ENCODE assay signal across 9 cellular contexts in genomic region chr6:35096129-35096852, GRCh38. TPM values are rescaled to one million over a fixed set of nuclear protein-coding genes. Genes with fewer than 3 reads are reported as not detected.
A peak's percentile ranks its signal among the peaks of the same experiment; 100 is the strongest.
DNase-seq lines count a peak whose midpoint lies in the region; ATAC-seq and TF ChIP-seq lines count a peak whose summit lies in the region.
"Had no signal": no experiment of that assay in that cellular context is flagged by ENCODE, and none has a peak within 500 bp of the region (broad histone marks: within the 10 kb centered on the region; RNA-seq: fewer than 3 reads in every experiment).

No MANE protein-coding gene starts in this region.

- CTCF ChIA-PET in activated CD8-positive, alpha-beta memory T cell treated with anti-CD3 and anti-CD28 coated beads, Interleukin-2, amount 10 ng/mL, durations not matched to agents 7 days and 5 days (lab: Charles Lee) = interaction anchor here (0.8 kb wide), 1 partner anchor 9 kb away, joined by 3 read pairs; no protein-coding TSS in a partner anchor

- no peak overlapping the region for H3K4me3 Mint-ChIP-seq in GM23338
- no peak overlapping the region for H3K4me3 Mint-ChIP-seq in activated CD8-positive, alpha-beta memory T cell treated with anti-CD3 and anti-CD28 coated beads, Interleukin-2, amount 10 ng/mL, durations not matched to agents 7 days and 5 days
- no peak overlapping the region for H3K4me3 Mint-ChIP-seq in T-helper 17 cell
- H3K4me3 Mint-ChIP-seq: T-helper 1 cell treated with Interleukin-12 subunit alpha and Interleukin-12 subunit beta and Interleukin-4 antibody, amounts not matched to agents 30 μg/mL and 1 μg/mL, for 36 hours had no signal

- H3K27me3 ChIP-seq in GM23338 (ENCODE audit: insufficient read depth) (no peaks in the 10 kb centered on the region), fibroblast of lung (ENCODE audit: control insufficient read depth, insufficient read depth, low read length) (no peaks in the 10 kb centered on the region), rectal smooth muscle tissue (ENCODE audit: control insufficient read depth, insufficient read depth, low read length) (no peaks in the 10 kb centered on the region)

- H3K4me1 ChIP-seq in GM23338 (ENCODE audit: insufficient read depth) (peaks cover 14% of the 10 kb centered on the region), fibroblast of lung (ENCODE audit: control insufficient read depth, extremely low read depth, insufficient read depth, low read length) (peaks cover 20% of the 10 kb centered on the region), rectal smooth muscle tissue (ENCODE audit: control insufficient read depth, insufficient read depth, low read length) (peaks cover 25% of the 10 kb centered on the region)

- H3K79me2 ChIP-seq in GM23338 (replicated peaks; ENCODE audit: insufficient read depth) (no peaks in the 10 kb centered on the region), fibroblast of lung (ENCODE audit: control insufficient read depth, insufficient read depth, low read length) (no peaks in the 10 kb centered on the region)

- TF ChIP-seq CTCF in GM23338 (conservative IDR thresholded peaks at IDR 0.05; ENCODE audit: low read depth in 2 of 2) (no peak), fibroblast of lung (conservative IDR thresholded peaks at IDR 0.05 in 1 of 2, IDR thresholded peaks at IDR 0.05 in 1 of 2; ENCODE audit: low read depth in 1 of 2, low read length in 2 of 2) (no peak)

- H2AFZ ChIP-seq in GM23338 (no peak overlapping the region), fibroblast of lung (ENCODE audit: low read length) (no peak overlapping the region)

- H3K4me1 Mint-ChIP-seq in GM23338 (peaks cover 42% of the 10 kb centered on the region), T-helper 17 cell (peaks cover 2% of the 10 kb centered on the region)
- no peaks in the 10 kb centered on the region for H3K4me1 Mint-ChIP-seq in activated CD8-positive, alpha-beta memory T cell treated with anti-CD3 and anti-CD28 coated beads, Interleukin-2, amount 10 ng/mL, durations not matched to agents 7 days and 5 days

- H3K36me3 Mint-ChIP-seq in GM23338 (ENCODE audit: low read depth) (no peaks in the 10 kb centered on the region), T-helper 17 cell (ENCODE audit: low read depth) (no peaks in the 10 kb centered on the region)
- no peaks in the 10 kb centered on the region for H3K36me3 Mint-ChIP-seq in activated CD8-positive, alpha-beta memory T cell treated with anti-CD3 and anti-CD28 coated beads, Interleukin-2, amount 10 ng/mL, durations not matched to agents 7 days and 5 days

- H3K27ac ChIP-seq in GM23338 (ENCODE audit: low read depth) (no peak overlapping the region), fibroblast of lung (ENCODE audit: insufficient read depth, low read length) (no peak overlapping the region), rectal smooth muscle tissue (ENCODE audit: low read depth, low read length) (peak overlapping the region; percentile 52)

- no peak overlapping the region for H3K4me2 ChIP-seq in GM23338
- H3K4me2 ChIP-seq in fibroblast of lung (ENCODE audit: extremely low read depth, insufficient read depth, low read length) = peak overlapping the region; percentile 34

- H3K9me2 ChIP-seq in GM23338 (ENCODE audit: insufficient read depth) = no peaks in the 10 kb centered on the region; the same call in 1 of the 2 replicates

- DNase-seq in GM23338 (ENCODE audit: low spot score) (no peak), NCI-H82 (lab: John Stamatoyannopoulos, UW) (peak; percentile 96), fibroblast of lung (ENCODE audit: low read depth in 2 of 2) (peak; percentile 72 to 92), anterior cingulate cortex (lab: John Stamatoyannopoulos, UW) (no peak), T-helper 17 cell (no peak)
- DNase-seq in activated CD8-positive, alpha-beta memory T cell treated with anti-CD3 and anti-CD28 coated beads, Interleukin-2, amount 10 ng/mL, durations not matched to agents 7 days and 5 days = no peak

- H3F3A ChIP-seq in GM23338 (replicated peaks; ENCODE audit: low read depth) = no peaks in the 10 kb centered on the region; the same call in 1 of the 2 replicates

- H3K27ac Mint-ChIP-seq in GM23338 (no peak overlapping the region), T-helper 17 cell (no peak overlapping the region)
- H3K27ac Mint-ChIP-seq in activated CD8-positive, alpha-beta memory T cell treated with anti-CD3 and anti-CD28 coated beads, Interleukin-2, amount 10 ng/mL, durations not matched to agents 7 days and 5 days = no peak overlapping the region
- H3K27ac Mint-ChIP-seq: T-helper 1 cell treated with Interleukin-12 subunit alpha and Interleukin-12 subunit beta and Interleukin-4 antibody, amounts not matched to agents 30 μg/mL and 1 μg/mL, for 36 hours had no signal

- ATAC-seq in GM23338 = peak; percentile 22; the same call in 1 of the 3 replicates
- no peak for ATAC-seq in activated CD8-positive, alpha-beta memory T cell treated with anti-CD3 and anti-CD28 coated beads, Interleukin-2, amount 10 ng/mL, durations not matched to agents 7 days and 5 days
- ATAC-seq in GM19467 (IDR thresholded peaks at IDR 0.05; ENCODE audit: unreplicated experiment) = no peak
- no peak for ATAC-seq in T-helper 17 cell

- H3K9ac ChIP-seq in fibroblast of lung (ENCODE audit: insufficient read depth, low read length) (no peak overlapping the region), rectal smooth muscle tissue (ENCODE audit: low read length) (no peak overlapping the region)

- H3K9me3 ChIP-seq in fibroblast of lung (ENCODE audit: control insufficient read depth, insufficient read depth, low read depth, low read length) (no peaks in the 10 kb centered on the region), T-helper 17 cell (ENCODE audit: control insufficient read depth, low read length, poor library complexity, severe bottlenecking) (no peaks in the 10 kb centered on the region)

- no peaks in the 10 kb centered on the region for H3K36me3 ChIP-seq in GM23338 (ENCODE audit: insufficient read depth)
- no peaks in the 10 kb centered on the region for H3K36me3 ChIP-seq in fibroblast of lung (ENCODE audit: control insufficient read depth, insufficient read depth, low read length)
- no peaks in the 10 kb centered on the region for H3K36me3 ChIP-seq in rectal smooth muscle tissue (ENCODE audit: control insufficient read depth, insufficient read depth, low read length)

- no peaks in the 10 kb centered on the region; the same call in 2 of the 3 replicates for H3K9me3 Mint-ChIP-seq in GM23338
- no peaks in the 10 kb centered on the region for H3K9me3 Mint-ChIP-seq in activated CD8-positive, alpha-beta memory T cell treated with anti-CD3 and anti-CD28 coated beads, Interleukin-2, amount 10 ng/mL, durations not matched to agents 7 days and 5 days (ENCODE audit: low read depth)
- H3K9me3 Mint-ChIP-seq: T-helper 1 cell treated with Interleukin-12 subunit alpha and Interleukin-12 subunit beta and Interleukin-4 antibody, amounts not matched to agents 30 μg/mL and 1 μg/mL, for 36 hours had no signal

- no peaks in the 10 kb centered on the region for H3K27me3 Mint-ChIP-seq in GM23338 (ENCODE audit: insufficient read depth, low read depth, poor library complexity)
- peaks cover 27% of the 10 kb centered on the region for H3K27me3 Mint-ChIP-seq in activated CD8-positive, alpha-beta memory T cell treated with anti-CD3 and anti-CD28 coated beads, Interleukin-2, amount 10 ng/mL, durations not matched to agents 7 days and 5 days
- peaks cover 5% of the 10 kb centered on the region for H3K27me3 Mint-ChIP-seq in T-helper 17 cell

- no peaks in the 10 kb centered on the region for H4K20me1 ChIP-seq in GM23338 (replicated peaks; ENCODE audit: insufficient read depth)
- H4K20me1 ChIP-seq in fibroblast of lung (ENCODE audit: control insufficient read depth, extremely low read depth, insufficient read depth, low read length) = no peaks in the 10 kb centered on the region

- H3K4me3 ChIP-seq in GM23338 = no peak overlapping the region
- no peak overlapping the region for H3K4me3 ChIP-seq in fibroblast of lung (replicated peaks in 1 of 4; ENCODE audit: control extremely low read depth in 1 of 4, insufficient read depth in 1 of 4, low read depth in 3 of 4, low read length in 4 of 4)
- H3K4me3 ChIP-seq in rectal smooth muscle tissue (ENCODE audit: low read length) = no peak overlapping the region

TF ChIP-seq in GM23338, 12 proteins besides CTCF, POLR2A, EP300 and RAD21:
- no peak for TF ChIP-seq STAT1 (IDR thresholded peaks at IDR 0.05; ENCODE audit: unreplicated experiment)
- TF ChIP-seq EZH2phosphoT487 (IDR thresholded peaks at IDR 0.05; ENCODE audit: unreplicated experiment) = no peak
- TF ChIP-seq CREB1 (CRISPR knock-in tag; IDR thresholded peaks at IDR 0.05; ENCODE audit: low read depth) = no peak

RNA-seq across cellular contexts. Expression of gene TCP11, which starts 44.8 kb away (rescaled TPM):
- 0.62 TPM in 1 of 2 replicates, not detected in the other for total RNA-seq in GM23338 (2014; rRNA removed; shearing (Covaris generic))
- polyA plus RNA-seq in GM23338 (2016; fragmentation: Nextera tagmentation; extraction: Ambion mirVana) = 0.21 TPM in 1 of 2 replicates, not detected in the other
- total RNA-seq in fibroblast of lung = 0.17 and 0.51 TPM in 2 replicates
- polyA plus RNA-seq in fibroblast of lung = 0.16 and 0.24 TPM in 2 replicates
- 0.16 TPM in 1 of 2 replicates, not detected in the other for polyA plus RNA-seq in fibroblast of lung (2012)
- polyA minus RNA-seq in fibroblast of lung (ENCODE audit: low replicate concordance) = not detected in 2 replicates
- not detected for total RNA-seq in activated CD8-positive, alpha-beta memory T cell treated with anti-CD3 and anti-CD28 coated beads, Interleukin-2, amount 10 ng/mL, durations not matched to agents 7 days and 5 days
- not detected for total RNA-seq in T-helper 17 cell

Comparison
In these comparisons a context has a peak if more than half of its experiments do, and no peak if none do; other contexts are left out.
1. DNase-seq: peak in NCI-H82 (single experiment) and fibroblast of lung (2 of 2); none in GM23338 (single experiment), activated CD8-positive, alpha-beta memory T cell treated with anti-CD3 and anti-CD28 coated beads, Interleukin-2, amount 10 ng/mL, durations not matched to agents 7 days and 5 days (single experiment), anterior cingulate cortex (0 of 58) and T-helper 17 cell (0 of 3).